20 cellular contexts compared by ENCODE assay signal in the genomic region with DNA sequence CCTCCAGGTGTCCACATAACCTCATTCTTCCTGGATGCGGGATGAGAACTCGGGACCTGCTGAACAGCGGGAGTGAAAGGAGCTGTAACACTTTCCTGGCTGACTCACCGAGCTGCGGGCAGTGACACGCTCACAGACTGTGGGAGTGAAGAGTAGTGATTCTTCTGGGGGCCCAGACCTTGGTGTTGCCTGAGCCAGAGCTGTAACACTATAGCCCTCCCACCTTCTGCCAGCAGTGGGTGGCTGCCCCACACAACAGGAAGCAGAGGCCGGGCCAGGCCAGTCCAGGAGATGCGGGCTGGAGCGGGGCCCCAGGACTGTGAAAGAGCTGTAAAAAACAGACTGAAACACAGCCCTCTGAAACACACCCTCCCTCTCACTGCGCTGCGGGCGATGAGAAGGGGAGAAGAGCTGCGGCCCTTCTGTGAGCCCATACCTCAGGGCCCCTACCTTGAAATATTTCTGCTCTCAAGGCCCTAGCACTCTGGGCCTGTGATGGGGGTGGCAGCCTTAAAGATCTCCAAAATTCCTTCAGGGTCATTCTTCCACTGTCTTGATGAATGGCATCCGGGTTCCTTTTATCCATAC.
A peak's percentile ranks its signal among the peaks of the same experiment; 100 is the strongest.
DNase-seq lines count a peak whose midpoint lies in the region; ATAC-seq and TF ChIP-seq lines count a peak whose summit lies in the region.
"Had no signal": no experiment of that assay in that cellular context is flagged by ENCODE, and none has a peak within 500 bp of the region (broad histone marks: within the 10 kb centered on the region; RNA-seq: fewer than 3 reads in every experiment).

No MANE protein-coding gene starts in this region.

- POLR2A ChIA-PET in MCF 10A (lab: Yijun Ruan, JAX): no interaction called here

- H3K27me3 Mint-ChIP-seq in MCF 10A (ENCODE audit: insufficient read depth, unreplicated experiment) (no peaks in the 10 kb centered on the region), mesothelial cell of epicardium (ENCODE audit: low read depth) (no peaks in the 10 kb centered on the region)
- H3K27me3 Mint-ChIP-seq: natural killer cell treated with Interleukin-12 subunit alpha and Interleukin-12 subunit beta and Interleukin-15 and Interleukin-18, amount 100 ng/mL, for 72 hours had no signal

- ATAC-seq in GM19023 (IDR thresholded peaks at IDR 0.05; ENCODE audit: unreplicated experiment) (no peak), HG02938 (IDR thresholded peaks at IDR 0.05; ENCODE audit: unreplicated experiment) (no peak)
- ATAC-seq: gastroesophageal sphincter, left lung, Right ventricle myocardium inferior had no signal

- CTCF ChIA-PET in MCF 10A (lab: Yijun Ruan, JAX): interaction anchor here (0.6 kb wide), 1 partner anchor 358 kb away, joined by 3 read pairs; no protein-coding TSS in a partner anchor

- H3K27ac Mint-ChIP-seq in MCF 10A (ENCODE audit: low read depth, unreplicated experiment): no peak overlapping the region
- H3K27ac Mint-ChIP-seq in mesothelial cell of epicardium: peak overlapping the region; percentile 79
- H3K27ac Mint-ChIP-seq: activated T-helper 1 cell treated with anti-CD3 and anti-CD28 coated beads, Interleukin-12 subunit alpha, Interleukin-12 subunit beta, Interleukin-2, Interleukin-4 antibody, amounts not matched to agents 30 ng/mL and 10 ng/mL and 1 ng/mL, durations not matched to agents 14 hours and 24 hours and 36 hours; natural killer cell treated with Interleukin-12 subunit alpha and Interleukin-12 subunit beta and Interleukin-15 and Interleukin-18, amount 100 ng/mL, for 72 hours had no signal

- no peaks in the 10 kb centered on the region for H3K9me3 Mint-ChIP-seq in MCF 10A (ENCODE audit: unreplicated experiment)
- peaks cover 4% of the 10 kb centered on the region for H3K9me3 Mint-ChIP-seq in mesothelial cell of epicardium
- H3K9me3 Mint-ChIP-seq: activated T-helper 1 cell treated with anti-CD3 and anti-CD28 coated beads, Interleukin-12 subunit alpha, Interleukin-12 subunit beta, Interleukin-2, Interleukin-4 antibody, amounts not matched to agents 30 ng/mL and 10 ng/mL and 1 ng/mL, durations not matched to agents 14 hours and 24 hours and 36 hours had no signal

- H3K27ac ChIP-seq in breast epithelium: no peak overlapping the region
- H3K27ac ChIP-seq: 22Rv1, gastroesophageal sphincter, left lung had no signal

- TF ChIP-seq CTCF in MCF 10A (IDR thresholded peaks at IDR 0.05; ENCODE audit: unreplicated experiment): no peak
- no peak for TF ChIP-seq CTCF in breast epithelium (IDR thresholded peaks at IDR 0.05)
- TF ChIP-seq CTCF in fibroblast of villous mesenchyme (IDR thresholded peaks at IDR 0.05; ENCODE audit: insufficient read depth, low read depth, low read length): no peak
- TF ChIP-seq CTCF in mesothelial cell of epicardium (IDR thresholded peaks at IDR 0.05; ENCODE audit: unreplicated experiment): no peak

- no peaks in the 10 kb centered on the region for H3K4me1 ChIP-seq in breast epithelium
- H3K4me1 ChIP-seq: gastroesophageal sphincter, left lung had no signal

- H3K4me3 Mint-ChIP-seq in MCF 10A (ENCODE audit: unreplicated experiment) (no peak overlapping the region), mesothelial cell of epicardium (no peak overlapping the region)
- H3K4me3 Mint-ChIP-seq: activated T-helper 1 cell treated with anti-CD3 and anti-CD28 coated beads, Interleukin-12 subunit alpha, Interleukin-12 subunit beta, Interleukin-2, Interleukin-4 antibody, amounts not matched to agents 30 ng/mL and 10 ng/mL and 1 ng/mL, durations not matched to agents 14 hours and 24 hours and 36 hours; natural killer cell treated with Interleukin-12 subunit alpha and Interleukin-12 subunit beta and Interleukin-15 and Interleukin-18, amount 100 ng/mL, for 72 hours had no signal

- no peak for TF ChIP-seq POLR2A in breast epithelium (IDR thresholded peaks at IDR 0.05)

- no peaks in the 10 kb centered on the region for H3K4me1 Mint-ChIP-seq in MCF 10A (ENCODE audit: insufficient read depth, unreplicated experiment)
- peaks cover 35% of the 10 kb centered on the region for H3K4me1 Mint-ChIP-seq in mesothelial cell of epicardium

- intact Hi-C loops in MCF 10A (cut with micrococcal nuclease) (no loop called here), breast epithelium (cut with DNase I; ENCODE audit: low total_unique reads) (no loop called here)

- no peaks in the 10 kb centered on the region for H3K9me3 ChIP-seq in breast epithelium
- H3K9me3 ChIP-seq: gastroesophageal sphincter, left lung had no signal

- no peaks in the 10 kb centered on the region for H3K36me3 ChIP-seq in breast epithelium
- H3K36me3 ChIP-seq: gastroesophageal sphincter, left lung had no signal

- H3K4me3 ChIP-seq in breast epithelium (no peak overlapping the region), fibroblast of villous mesenchyme (ENCODE audit: low read depth, low read length) (no peak overlapping the region)
- H3K4me3 ChIP-seq: gastroesophageal sphincter, left lung had no signal

- H3K27me3 ChIP-seq in breast epithelium: no peaks in the 10 kb centered on the region
- H3K27me3 ChIP-seq: gastroesophageal sphincter, left lung had no signal

- no TSS peak for BruUV-seq in MCF 10A (replicated peaks; lab: Mats Ljungman, UMichigan)

- DNase-seq in MCF 10A (ENCODE audit: unreplicated experiment): peak; percentile 13
- DNase-seq in breast epithelium (ENCODE audit: low spot score in 2 of 2): no peak
- peak; percentile 1 for DNase-seq in fibroblast of villous mesenchyme (ENCODE audit: low read depth)
- DNase-seq in mesothelial cell of epicardium (ENCODE audit: low spot score in 2 of 2, unreplicated experiment in 2 of 2): peak in 1 of 2 experiments; percentile 47
- no peak for DNase-seq in NCI-H82 treated with DMSO at 0.1 percent for 48 hours (lab: John Stamatoyannopoulos, UW; ENCODE audit: unreplicated experiment)
- no peak for DNase-seq in GDM1 (lab: John Stamatoyannopoulos, UW)
- DNase-seq: activated CD4-positive, alpha-beta T cell treated with anti-CD3 and anti-CD28 coated beads, Interleukin-2, amount 50 U/mL, for 4 hours; anterior cingulate cortex; effector CD8-positive, alpha-beta T cell; NCI-H2029; NCI-H82; stimulated activated naive CD4-positive, alpha-beta T cell treated with Interleukin-2 at 50 U/mL for 16 hours had no signal

- H3K36me3 Mint-ChIP-seq in MCF 10A (ENCODE audit: insufficient read depth, unreplicated experiment): no peaks in the 10 kb centered on the region
- H3K36me3 Mint-ChIP-seq in mesothelial cell of epicardium: no peaks in the 10 kb centered on the region
- H3K36me3 Mint-ChIP-seq: natural killer cell treated with Interleukin-12 subunit alpha and Interleukin-12 subunit beta and Interleukin-15 and Interleukin-18, amount 100 ng/mL, for 72 hours had no signal

Comparison
In these comparisons a context has a peak if more than half of its experiments do, and no peak if none do; other contexts are left out.
1. DNase-seq: peak in MCF 10A (single experiment) and fibroblast of villous mesenchyme (single experiment); none in breast epithelium (0 of 2), NCI-H82 treated with DMSO at 0.1 percent for 48 hours (single experiment) and GDM1 (single experiment).